Comparison of ENCODE assay signal across 8 cellular contexts in the genomic region with DNA sequence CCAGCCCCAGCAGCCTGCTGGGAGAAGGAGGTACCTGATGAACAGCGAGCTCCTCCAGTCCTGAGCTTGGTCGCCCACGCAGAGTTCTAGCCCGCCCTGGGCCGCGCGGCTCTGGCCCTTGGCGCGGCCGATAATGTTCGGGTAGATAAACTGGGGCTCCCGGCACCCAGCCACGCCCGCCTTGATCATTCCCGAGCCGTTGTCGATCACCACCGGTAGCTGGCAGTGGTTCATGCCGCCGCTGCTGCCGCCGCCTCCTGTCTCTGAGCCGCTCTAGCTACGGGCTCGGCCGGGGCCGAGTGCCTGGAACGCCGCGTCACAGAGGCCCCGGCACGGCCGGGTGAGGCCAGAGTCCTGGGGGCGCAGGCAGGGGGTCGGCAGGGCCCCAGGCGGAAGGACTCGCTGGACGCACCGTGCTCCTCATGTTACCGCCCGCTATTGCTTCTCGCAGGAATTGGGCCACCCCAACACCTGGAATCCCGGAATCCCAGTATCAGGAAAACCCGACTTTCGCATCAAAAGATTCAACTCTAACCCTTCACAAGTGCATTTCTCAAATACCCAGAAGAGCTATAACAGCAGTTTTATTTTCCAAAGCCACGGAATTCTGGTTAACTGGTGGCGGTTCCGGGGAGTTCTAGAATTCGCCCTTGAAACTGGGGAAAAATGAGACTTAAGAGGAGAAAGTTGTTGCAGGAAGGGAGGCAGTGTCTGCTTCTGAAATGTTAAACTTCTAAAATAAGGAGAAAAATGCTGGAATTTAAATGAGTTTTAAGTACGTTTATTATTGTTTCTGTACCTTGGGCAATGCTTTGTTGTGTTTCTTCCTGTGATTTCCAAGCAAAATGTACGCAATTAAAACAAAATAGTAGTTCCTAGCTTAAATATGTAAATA. TPM values are rescaled to one million over a fixed set of nuclear protein-coding genes. Genes with fewer than 3 reads are reported as not detected.
DNase-seq lines count a peak whose midpoint lies in the region; ATAC-seq, FAIRE-seq and TF ChIP-seq lines count a peak whose summit lies in the region.

A gene (minus strand): TSS at position 275 of the 895 bp plus-strand sequence. CDS start 41 bp downstream, at position 234.

- no peak for FAIRE-seq in H1 (lab: Jason Lieb, UNC)

- peaks cover 0 to 3% (median 0%) of the 10 kb centered on the region in 4 experiments; a peak in 1 of 8 replicates for H3K36me3 ChIP-seq in H1 (ENCODE audit: control insufficient read depth in 2 of 4, insufficient read depth in 4 of 4, low read length in 3 of 4)

- peak within 1 kb of the TSS; percentile 83 for H3K4me3 Mint-ChIP-seq in memory B cell

- H3K27ac ChIP-seq in H1 (ENCODE audit: low read depth, low read length): peak within 1 kb of the TSS; percentile 15; the same call in 1 of the 2 replicates

- TF ChIP-seq EP300 in H1 (IDR thresholded peaks at IDR 0.05; ENCODE audit: borderline replicate concordance in 1 of 2, low read depth in 2 of 2, low read length in 2 of 2): no peak

- ATAC-seq in GM18498 (IDR thresholded peaks at IDR 0.05; ENCODE audit: unreplicated experiment) (peak; percentile 28), HG02885 (IDR thresholded peaks at IDR 0.05; ENCODE audit: poor library complexity, unreplicated experiment) (peak; percentile 29), memory B cell (ENCODE audit: low read depth) (peak; percentile 12)

- peak within 1 kb of the TSS; percentile 72 for H4K91ac ChIP-seq in H1 (replicated peaks; ENCODE audit: insufficient read length, low read length)

- 3% methylated on average over 44 of the region's 51 CpGs; no CpG with 5 or more reads in 1 of the 2 experiments for WGBS in H1 (ENCODE audit: extremely low coverage in 1 of 2, insufficient coverage in 1 of 2, insufficient read length in 1 of 2, insufficient replicate concordance in 2 of 2, low coverage in 1 of 2, low lambda C conversion rate in 2 of 2, missing lambda C conversion rate in 1 of 2), 2 experiments

- peak; percentile 88 for DNase-seq in NCI-H748 (lab: John Stamatoyannopoulos, UW; ENCODE audit: unreplicated experiment)
- DNase-seq in activated CD8-positive, alpha-beta memory T cell treated with anti-CD3 and anti-CD28 coated beads for 48 hours (ENCODE audit: low read depth in 2 of 3, low spot score in 2 of 3): peak in 2 of 3 experiments; percentile 50 to 54
- DNase-seq in H1 (ENCODE audit: low read depth in 1 of 2, low spot score in 2 of 2): peak in 1 of 2 experiments; percentile 84
- DNase-seq in memory B cell (ENCODE audit: low spot score in 2 of 2): peak; percentile 42 to 47
- peak; percentile 39 for DNase-seq in stimulated activated CD8-positive, alpha-beta memory T cell treated with anti-CD3 and anti-CD28 coated beads, Interleukin-12 subunit alpha, Interleukin-12 subunit beta, amount 100 ng/mL, for 1 hour (ENCODE audit: low read depth)
- DNase-seq in SHP77 treated with DMSO at 0.1 percent for 48 hours (lab: John Stamatoyannopoulos, UW): no peak

- no peaks in the 10 kb centered on the region; a peak in 3 of 7 replicates for H3K4me1 ChIP-seq in H1 (replicated peaks in 1 of 4; ENCODE audit: control insufficient read depth in 3 of 4, insufficient read depth in 4 of 4, low read length in 3 of 4)

- H3K79me2 ChIP-seq in H1 (ENCODE audit: control insufficient read depth in 1 of 2, insufficient read depth in 2 of 2, low read length in 2 of 2): peaks cover 0 to 11% of the 10 kb centered on the region in 2 experiments; a peak in 3 of 4 replicates

- no peaks in the 10 kb centered on the region for H3K9me3 ChIP-seq in H1 (ENCODE audit: insufficient read depth in 2 of 2, low read depth in 1 of 2, low read length in 1 of 2)

- peak within 1 kb of the TSS; percentile 100 for H2AFZ ChIP-seq in H1 (ENCODE audit: low read length)

- no peaks in the 10 kb centered on the region for H3K27me3 ChIP-seq in H1 (replicated peaks in 1 of 4; ENCODE audit: control insufficient read depth in 3 of 4, extremely low read depth in 1 of 4, insufficient read depth in 3 of 4, low read length in 3 of 4)

- H2BK12ac ChIP-seq in H1 (ENCODE audit: low read depth, low read length): no peak within 1 kb of the TSS

- no peak; a peak in 1 of 4 replicates for TF ChIP-seq RAD21 in H1 (IDR thresholded peaks at IDR 0.05 in 1 of 2, conservative IDR thresholded peaks at IDR 0.05 in 1 of 2; ENCODE audit: low read depth in 2 of 2, low read length in 2 of 2)

- no peaks in the 10 kb centered on the region for H3K79me1 ChIP-seq in H1 (ENCODE audit: low read depth, low read length)

- H3K9ac ChIP-seq in H1 (replicated peaks in 1 of 4; ENCODE audit: extremely low read depth in 1 of 4, low read depth in 3 of 4, low read length in 3 of 4): peak within 1 kb of the TSS in 1 of 4 experiments; percentile 47; a peak in 3 of 7 replicates

- peak within 1 kb of the TSS; percentile 80 for H4K8ac ChIP-seq in H1 (ENCODE audit: extremely low read depth, insufficient read depth, low read length)

- no peak within 1 kb of the TSS; the same call in 1 of the 2 replicates for H3K18ac ChIP-seq in H1 (ENCODE audit: extremely low read depth, low read length)

- CTCF ChIA-PET in H1 (lab: Charles Lee; ENCODE audit: partially characterized antibody): interaction anchor here (0.6 to 1.0 kb wide), 2 partner anchors 282 to 905 kb away, joined by 3 read pairs; no protein-coding TSS in a partner anchor

- peak within 1 kb of the TSS; percentile 89 for H4K5ac ChIP-seq in H1 (ENCODE audit: insufficient read length, low read depth, low read length)

- H2BK5ac ChIP-seq in H1 (ENCODE audit: low read depth, low read length): no peak within 1 kb of the TSS; the same call in 1 of the 2 replicates

- no peaks in the 10 kb centered on the region for H3K27me3 Mint-ChIP-seq in memory B cell

- H2AK5ac ChIP-seq in H1 (ENCODE audit: low read depth, low read length): no peak within 1 kb of the TSS

- peak within 1 kb of the TSS; percentile 53 for H3K27ac Mint-ChIP-seq in memory B cell

- peak within 1 kb of the TSS; percentile 42 for H3K56ac ChIP-seq in H1 (replicated peaks; ENCODE audit: insufficient read length, low read depth, low read length)

- H2BK120ac ChIP-seq in H1 (replicated peaks; ENCODE audit: low read depth, low read length): no peak within 1 kb of the TSS

- no peak within 1 kb of the TSS for H3K23ac ChIP-seq in H1 (ENCODE audit: insufficient read length)

- no peak within 1 kb of the TSS for H2BK15ac ChIP-seq in H1 (ENCODE audit: low read length)

- peak; percentile 31 to 77 for TF ChIP-seq POLR2A in H1 (IDR thresholded peaks at IDR 0.05; ENCODE audit: control extremely low read depth in 1 of 2, low read depth in 2 of 2, low read length in 2 of 2)

- no peaks in the 10 kb centered on the region; the same call in 1 of the 2 replicates for H3K23me2 ChIP-seq in H1 (ENCODE audit: low read depth, low read length)

- peak within 1 kb of the TSS; percentile 42 to 87 (median 68) for H3K4me3 ChIP-seq in H1 (ENCODE audit: extremely low read depth in 1 of 4, insufficient read depth in 2 of 4, low read depth in 3 of 4, low read length in 4 of 4)

- H2BK20ac ChIP-seq in H1 (ENCODE audit: low read length): no peak within 1 kb of the TSS

- H4K20me1 ChIP-seq in H1 (replicated peaks in 1 of 2; ENCODE audit: control insufficient read depth in 1 of 2, insufficient read depth in 2 of 2, low read length in 2 of 2): peaks cover 0 to 2% of the 10 kb centered on the region in 2 experiments

- H3K9me3 Mint-ChIP-seq in memory B cell: peaks cover 5% of the 10 kb centered on the region

- POLR2A ChIA-PET in H1 (lab: Charles Lee; ENCODE audit: partially characterized antibody): interaction anchor here (0.7 to 1.5 kb wide), 4 partner anchors 15 to 24 kb away, joined by 3 read pairs; no protein-coding TSS in a partner anchor

- no peak within 1 kb of the TSS for H3K14ac ChIP-seq in H1 (ENCODE audit: insufficient read length)

- peak within 1 kb of the TSS; percentile 69 to 78 for H3K4me2 ChIP-seq in H1 (ENCODE audit: insufficient read depth in 1 of 2, low read depth in 2 of 2, low read length in 2 of 2)

- TF ChIP-seq CTCF in H1 (IDR thresholded peaks at IDR 0.05; ENCODE audit: control extremely low read depth in 1 of 3, insufficient read depth in 1 of 3, low read depth in 1 of 3, low read length in 3 of 3): peak in 2 of 3 experiments; percentile 7 to 19; a peak in 2 of 4 replicates

- no peaks in the 10 kb centered on the region for H3K36me3 Mint-ChIP-seq in memory B cell

- H3K4me1 Mint-ChIP-seq in memory B cell: peaks cover 4% of the 10 kb centered on the region

- no peak within 1 kb of the TSS for H3K4ac ChIP-seq in H1 (replicated peaks; ENCODE audit: insufficient read length, low read depth, low read length)

TF ChIP-seq in H1, 55 proteins besides CTCF, POLR2A, EP300 and RAD21 (continues in another document):
- TF ChIP-seq, protein P1, sequence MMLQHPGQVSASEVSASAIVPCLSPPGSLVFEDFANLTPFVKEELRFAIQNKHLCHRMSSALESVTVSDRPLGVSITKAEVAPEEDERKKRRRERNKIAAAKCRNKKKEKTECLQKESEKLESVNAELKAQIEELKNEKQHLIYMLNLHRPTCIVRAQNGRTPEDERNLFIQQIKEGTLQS (IDR thresholded peaks at IDR 0.05; ENCODE audit: insufficient read depth, low read depth, low read length): no peak
- TF ChIP-seq NANOG (IDR thresholded peaks at IDR 0.05; ENCODE audit: insufficient read depth, low read depth, low read length, poor library complexity, severe bottlenecking): no peak
- TF ChIP-seq POU5F1 (IDR thresholded peaks at IDR 0.05; ENCODE audit: low read depth, low read length): no peak
- peak; percentile 80 for TF ChIP-seq RBBP5 (IDR thresholded peaks at IDR 0.05; ENCODE audit: borderline replicate concordance, low read depth, low read length)
- TF ChIP-seq GTF2F1 (IDR thresholded peaks at IDR 0.05; ENCODE audit: borderline replicate concordance, low read depth, low read length): 0 out of 2 replicates have a peak, but pooled peaks have one; percentile 21
- TF ChIP-seq CHD2 (IDR thresholded peaks at IDR 0.05; ENCODE audit: low read length): peak; percentile 82
- no peak for TF ChIP-seq RNF2 (IDR thresholded peaks at IDR 0.05; ENCODE audit: borderline replicate concordance, low read depth, low read length, missing control alignments, poor library complexity, severe bottlenecking)
- TF ChIP-seq TAF1 (IDR thresholded peaks at IDR 0.05; ENCODE audit: low read depth, low read length): peak; percentile 69
- TF ChIP-seq KDM4A (IDR thresholded peaks at IDR 0.05; ENCODE audit: low read depth, low read length, severe bottlenecking): peak; percentile 65
- TF ChIP-seq SP4 (IDR thresholded peaks at IDR 0.05; ENCODE audit: low read length): no peak

RNA-seq across cellular contexts. Expression of the gene that starts here (rescaled TPM):
- 5.9 and 7.1 TPM in 2 replicates for total RNA-seq in H1 (2021; fragmentation: NEBNext Ultra II Directional; extraction: Animal tissue kit (Norgen Biotek cat#: 25700))
- polyA plus RNA-seq in H1 (2011; rRNA removed): 3.0 and 3.4 TPM in 2 replicates
- 3.7 TPM for polyA plus RNA-seq in H1 (2011; cell fraction: cytosol; rRNA removed)
- 2.8 TPM for polyA plus RNA-seq in H1 (2011; cell fraction: nucleus; rRNA removed)
- 4.5 to 5.9 TPM (median 4.8 TPM) in 4 replicates for polyA plus RNA-seq in H1 (2012, experiment 1 of 2)
- 1.4 TPM for polyA plus RNA-seq in H1 (2012, experiment 2 of 2)
- 3.0 TPM for polyA plus RNA-seq in H1 (2013, experiment 1 of 2)
- polyA plus RNA-seq in H1 (2013, experiment 2 of 2): 3.0 TPM
- polyA minus RNA-seq in H1 (2011; rRNA and poly(A)+ RNA removed): 7.5 and 9.0 TPM in 2 replicates
- 1.1 TPM for polyA minus RNA-seq in H1 (2011; cell fraction: cytosol; rRNA and poly(A)+ RNA removed)
- polyA minus RNA-seq in H1 (2011; cell fraction: nucleus; rRNA and poly(A)+ RNA removed): 6.1 TPM
